ENCODE assay signal across 8 cellular contexts in genomic region chr15:64911317-64912186, GRCh38. TPM values are rescaled to one million over a fixed set of nuclear protein-coding genes. Genes with fewer than 3 reads are reported as not detected.
DNase-seq lines count a peak whose midpoint lies in the region; ATAC-seq and TF ChIP-seq lines count a peak whose summit lies in the region.

ANKDD1A (plus strand) TSS chr15:64911902; CDS start chr15:64911931, 29 bp downstream.

- no peaks in the 10 kb centered on the region for H3K27me3 ChIP-seq in upper lobe of left lung

- peak within 1 kb of the TSS in 2 of 3 experiments; percentile 9 to 30 for H3K27ac Mint-ChIP-seq in nephron

- H3K27ac ChIP-seq in HEK293 (ENCODE audit: extremely low read depth, low read depth, low read length) (no peak within 1 kb of the TSS), upper lobe of left lung (peak within 1 kb of the TSS in 1 of 4 donors; percentile 49)

- H3K4me1 Mint-ChIP-seq in nephron = peaks cover 21% of the 10 kb centered on the region

- H3K9me3 ChIP-seq in HEK293 (ENCODE audit: control insufficient read depth, insufficient read depth, low read depth, low read length) (no peaks in the 10 kb centered on the region), upper lobe of left lung (no peaks in the 10 kb centered on the region)

- no peaks in the 10 kb centered on the region for H3K9me3 Mint-ChIP-seq in nephron

- TF ChIP-seq CTCF in HEK293 (tag by site-specific recombination; IDR thresholded peaks at IDR 0.05) = no peak
- TF ChIP-seq CTCF in fibroblast of the aortic adventitia (IDR thresholded peaks at IDR 0.05; ENCODE audit: insufficient read depth, low read length) = no peak
- no peak for TF ChIP-seq CTCF in nephron (IDR thresholded peaks at IDR 0.05; ENCODE audit: unreplicated experiment in 3 of 3)
- no peak for TF ChIP-seq CTCF in upper lobe of left lung (IDR thresholded peaks at IDR 0.05)

- 15 to 16% methylated on average over 6 to 20 of the region's 72 CpGs for WGBS in upper lobe of left lung, 2 donors

- TF ChIP-seq POLR2A in upper lobe of left lung (IDR thresholded peaks at IDR 0.05) = no peak

- DNase-seq in ELR (ENCODE audit: low read depth) (peak; percentile 74), NCI-H345 (lab: John Stamatoyannopoulos, UW) (peak; percentile 57), fibroblast of the aortic adventitia (ENCODE audit: low read depth) (peak; percentile 28), upper lobe of left lung (peak; percentile 62 to 94), globus pallidus (ENCODE audit: low spot score) (no peak)
- DNase-seq in activated T-cell treated with anti-CD3 and anti-CD28 coated beads, Interleukin-2, amount 50 U/mL, for 48 hours = peak; percentile 67 to 74

- CTCF ChIA-PET in HEK293 (lab: Yijun Ruan, JAX) = interaction anchor here (0.6 to 0.9 kb wide), 2 partner anchors 345 to 943 kb away, joined by 3 read pairs; no protein-coding TSS in a partner anchor

- H3K36me3 Mint-ChIP-seq in nephron (ENCODE audit: low read depth) = no peaks in the 10 kb centered on the region

- peak within 1 kb of the TSS; percentile 44 for H3K4me3 ChIP-seq in HEK293 (ENCODE audit: low read depth, low read length)
- peak within 1 kb of the TSS; percentile 69 for H3K4me3 ChIP-seq in fibroblast of the aortic adventitia (ENCODE audit: low read depth, low read length)
- H3K4me3 ChIP-seq in upper lobe of left lung = peak within 1 kb of the TSS; percentile 33 to 59 (median 54)

- no peak for TF ChIP-seq EP300 in upper lobe of left lung (IDR thresholded peaks at IDR 0.05)

- no peaks in the 10 kb centered on the region for H3K36me3 ChIP-seq in HEK293 (ENCODE audit: control insufficient read depth in 2 of 2, insufficient read depth in 1 of 2, low read length in 2 of 2)
- H3K36me3 ChIP-seq in upper lobe of left lung = no peaks in the 10 kb centered on the region

- H3K27me3 Mint-ChIP-seq in nephron (ENCODE audit: low read depth) = peaks cover 5% of the 10 kb centered on the region

- peak; percentile 68 to 92 for ATAC-seq in upper lobe of left lung (ENCODE audit: low FRiP score in 2 of 2)

- H3K4me3 Mint-ChIP-seq in nephron = peak within 1 kb of the TSS; percentile 79 to 87 (median 80)

- H3K4me1 ChIP-seq in HEK293 (ENCODE audit: control insufficient read depth, insufficient read depth, low read length) = no peaks in the 10 kb centered on the region
- H3K4me1 ChIP-seq in upper lobe of left lung = peaks cover 7 to 17% (median 12%) of the 10 kb centered on the region in 4 donors

- POLR2A ChIA-PET in HEK293 (lab: Yijun Ruan, JAX) = no interaction called here

TF ChIP-seq in HEK293, 187 proteins besides CTCF, POLR2A, EP300 and RAD21:
- no peak for TF ChIP-seq ZNF223 (tag by site-specific recombination; IDR thresholded peaks at IDR 0.05)
- TF ChIP-seq ZEB2 (tag by site-specific recombination; IDR thresholded peaks at IDR 0.05) = no peak
- TF ChIP-seq GLI4 (tag by site-specific recombination; IDR thresholded peaks at IDR 0.05) = no peak
- no peak for TF ChIP-seq ZNF596 (tag by site-specific recombination; IDR thresholded peaks at IDR 0.05)
- no peak for TF ChIP-seq GLIS2 (tag by site-specific recombination; IDR thresholded peaks at IDR 0.05)
- peak; percentile 61; the same call in 1 of the 2 replicates for TF ChIP-seq SP2 (tag by site-specific recombination; IDR thresholded peaks at IDR 0.05)
- peak; percentile 78 for TF ChIP-seq ZBTB17 (tag by site-specific recombination; IDR thresholded peaks at IDR 0.05)
- no peak for TF ChIP-seq ZNF366 (tag by site-specific recombination; conservative IDR thresholded peaks at IDR 0.05)
- no peak for TF ChIP-seq ZNF292 (tag by site-specific recombination; IDR thresholded peaks at IDR 0.05; ENCODE audit: borderline replicate concordance, low read depth)
- TF ChIP-seq ZNF530 (tag by site-specific recombination; IDR thresholded peaks at IDR 0.05; ENCODE audit: low read depth) = no peak
- peak; percentile 21; the same call in 1 of the 2 replicates for TF ChIP-seq ZBTB20 (tag by site-specific recombination; IDR thresholded peaks at IDR 0.05)
- TF ChIP-seq ZNF335 (tag by site-specific recombination; conservative IDR thresholded peaks at IDR 0.05) = peak; percentile 42
- TF ChIP-seq, protein P1, sequence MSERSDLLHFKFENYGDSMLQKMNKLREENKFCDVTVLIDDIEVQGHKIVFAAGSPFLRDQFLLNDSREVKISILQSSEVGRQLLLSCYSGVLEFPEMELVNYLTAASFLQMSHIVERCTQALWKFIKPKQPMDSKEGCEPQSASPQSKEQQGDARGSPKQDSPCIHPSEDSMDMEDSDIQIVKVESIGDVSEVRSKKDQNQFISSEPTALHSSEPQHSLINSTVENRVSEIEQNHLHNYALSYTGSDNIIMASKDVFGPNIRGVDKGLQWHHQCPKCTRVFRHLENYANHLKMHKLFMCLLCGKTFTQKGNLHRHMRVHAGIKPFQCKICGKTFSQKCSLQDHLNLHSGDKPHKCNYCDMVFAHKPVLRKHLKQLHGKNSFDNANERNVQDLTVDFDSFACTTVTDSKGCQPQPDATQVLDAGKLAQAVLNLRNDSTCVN (tag by site-specific recombination; optimal IDR thresholded peaks at IDR 0.05) = peak; percentile 40
- peak; percentile 37; the same call in 1 of the 2 replicates for TF ChIP-seq SP3 (tag by site-specific recombination; IDR thresholded peaks at IDR 0.05)
- no peak for TF ChIP-seq ZNF37A (tag by site-specific recombination; IDR thresholded peaks at IDR 0.05)
- no peak for TF ChIP-seq ZNF132 (tag by site-specific recombination; IDR thresholded peaks at IDR 0.05; ENCODE audit: borderline replicate concordance)
- TF ChIP-seq, protein P2, sequence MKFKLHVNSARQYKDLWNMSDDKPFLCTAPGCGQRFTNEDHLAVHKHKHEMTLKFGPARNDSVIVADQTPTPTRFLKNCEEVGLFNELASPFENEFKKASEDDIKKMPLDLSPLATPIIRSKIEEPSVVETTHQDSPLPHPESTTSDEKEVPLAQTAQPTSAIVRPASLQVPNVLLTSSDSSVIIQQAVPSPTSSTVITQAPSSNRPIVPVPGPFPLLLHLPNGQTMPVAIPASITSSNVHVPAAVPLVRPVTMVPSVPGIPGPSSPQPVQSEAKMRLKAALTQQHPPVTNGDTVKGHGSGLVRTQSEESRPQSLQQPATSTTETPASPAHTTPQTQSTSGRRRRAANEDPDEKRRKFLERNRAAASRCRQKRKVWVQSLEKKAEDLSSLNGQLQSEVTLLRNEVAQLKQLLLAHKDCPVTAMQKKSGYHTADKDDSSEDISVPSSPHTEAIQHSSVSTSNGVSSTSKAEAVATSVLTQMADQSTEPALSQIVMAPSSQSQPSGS (tag by site-specific recombination; IDR thresholded peaks at IDR 0.05; ENCODE audit: low read depth) = no peak
- no peak for TF ChIP-seq YY1 (tag by site-specific recombination; IDR thresholded peaks at IDR 0.05)
- TF ChIP-seq, protein P3, sequence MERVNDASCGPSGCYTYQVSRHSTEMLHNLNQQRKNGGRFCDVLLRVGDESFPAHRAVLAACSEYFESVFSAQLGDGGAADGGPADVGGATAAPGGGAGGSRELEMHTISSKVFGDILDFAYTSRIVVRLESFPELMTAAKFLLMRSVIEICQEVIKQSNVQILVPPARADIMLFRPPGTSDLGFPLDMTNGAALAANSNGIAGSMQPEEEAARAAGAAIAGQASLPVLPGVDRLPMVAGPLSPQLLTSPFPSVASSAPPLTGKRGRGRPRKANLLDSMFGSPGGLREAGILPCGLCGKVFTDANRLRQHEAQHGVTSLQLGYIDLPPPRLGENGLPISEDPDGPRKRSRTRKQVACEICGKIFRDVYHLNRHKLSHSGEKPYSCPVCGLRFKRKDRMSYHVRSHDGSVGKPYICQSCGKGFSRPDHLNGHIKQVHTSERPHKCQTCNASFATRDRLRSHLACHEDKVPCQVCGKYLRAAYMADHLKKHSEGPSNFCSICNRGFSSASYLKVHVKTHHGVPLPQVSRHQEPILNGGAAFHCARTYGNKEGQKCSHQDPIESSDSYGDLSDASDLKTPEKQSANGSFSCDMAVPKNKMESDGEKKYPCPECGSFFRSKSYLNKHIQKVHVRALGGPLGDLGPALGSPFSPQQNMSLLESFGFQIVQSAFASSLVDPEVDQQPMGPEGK (tag by site-specific recombination; IDR thresholded peaks at IDR 0.05) = no peak

RNA-seq across cellular contexts. Expression of gene ANKDD1A, which starts in this region (rescaled TPM):
- 2.9 and 5.1 TPM in 2 replicates for total RNA-seq in fibroblast of the aortic adventitia (ENCODE audit: low replicate concordance)
- total RNA-seq in upper lobe of left lung = 10 to 100 TPM in 2 of 6 donors, 1 to 10 TPM in 4; 4.8 to 13.1 (median 6.2) TPM
